In genomic region chr2:96063074-96063899, GRCh38 we compare ENCODE assay signal across 9 cellular contexts. TPM values are rescaled to one million over a fixed set of nuclear protein-coding genes. Genes with fewer than 3 reads are reported as not detected.
DNase-seq lines count a peak whose midpoint lies in the region; ATAC-seq, FAIRE-seq and TF ChIP-seq lines count a peak whose summit lies in the region.
"Not testable (repeated sequence)": the region's sequence is repeated elsewhere in the genome, so short reads cannot be mapped to it uniquely, and the experiment has no call there.
"Had no signal": no experiment of that assay in that cellular context is flagged by ENCODE, and none has a peak within 500 bp of the region (broad histone marks: within the 10 kb centered on the region; RNA-seq: fewer than 3 reads in every experiment).

No MANE protein-coding gene starts in this region.

- H3K4me1 ChIP-seq in adrenal gland (replicated peaks in 1 of 2); keratinocyte (ENCODE audit: control insufficient read depth, extremely low read depth, insufficient read depth, low read length): not testable (repeated sequence)

- not testable (repeated sequence) for H3K4me1 Mint-ChIP-seq in CD4-positive, alpha-beta T cell (ENCODE audit: low read depth)

- dilution Hi-C loops in keratinocyte (cut with MboI; ENCODE audit: extremely low pct_ligation_motif_present, low sequenced_read_pairs), result not testable (repeated sequence)

- not testable (repeated sequence) for H3K9me3 ChIP-seq in CD4-positive, alpha-beta T cell (ENCODE audit: control insufficient read depth, low read length); adrenal gland (replicated peaks in 1 of 3); keratinocyte (ENCODE audit: control insufficient read depth, low read depth, low read length)

- H3K27me3 Mint-ChIP-seq in CD4-positive, alpha-beta T cell, result not testable (repeated sequence)

- not testable (repeated sequence) for H3K4me3 Mint-ChIP-seq in CD4-positive, alpha-beta T cell

- not testable (repeated sequence) for H4K20me1 ChIP-seq in keratinocyte (ENCODE audit: control insufficient read depth, extremely low read depth, insufficient read depth, low read length)

- peak; percentile 67 for FAIRE-seq in keratinocyte (lab: Jason Lieb, UNC)

- WGBS in adrenal gland, 4 donors, result 50 to 60% (median 55%) methylated on average over 3 to 11 of the region's 12 CpGs

- H3K4me3 ChIP-seq in adrenal gland; keratinocyte (ENCODE audit: control insufficient read depth in 2 of 3, extremely low read depth in 1 of 3, insufficient read depth in 2 of 3, low read depth in 1 of 3, low read length in 3 of 3): not testable (repeated sequence)

- not testable (repeated sequence) for H3K9me1 ChIP-seq in keratinocyte (ENCODE audit: control insufficient read depth, extremely low read depth, insufficient read depth, low read length)

- TF ChIP-seq CTCF in CD4-positive, alpha-beta T cell (IDR thresholded peaks at IDR 0.05); omental fat pad (IDR thresholded peaks at IDR 0.05): not testable (repeated sequence)
- TF ChIP-seq CTCF in adrenal gland (IDR thresholded peaks at IDR 0.05) (peak in 5 of 6 experiments; percentile 25 to 54 (median 34)), keratinocyte (optimal IDR thresholded peaks at IDR 0.05 in 1 of 3, IDR thresholded peaks at IDR 0.05 in 1 of 3, conservative IDR thresholded peaks at IDR 0.05 in 1 of 3; ENCODE audit: extremely low read depth in 1 of 3, insufficient read depth in 2 of 3, low read length in 3 of 3) (peak in 2 of 3 experiments; percentile 1 to 50)

- intact Hi-C loops in CD4-positive, alpha-beta T cell (cut with DNase I, micrococcal nuclease), result loop anchor here in 1 of 2 experiments (10.0 kb wide), 2 partner anchors 1582 to 1632 kb away; partner anchors contain the start of gene COX5B
- intact Hi-C loops in adrenal gland (cut with DNase I), result loop anchor here in 1 of 2 donors (10.0 kb wide), 1 partner anchor 1622 kb away; no protein-coding TSS in a partner anchor

- not testable (repeated sequence) for H3K27ac ChIP-seq in CD4-positive, alpha-beta T cell (ENCODE audit: low read depth, low read length); adrenal gland; keratinocyte (ENCODE audit: control insufficient read depth, insufficient read depth, low read length)
- H3K27ac ChIP-seq in substantia nigra (ENCODE audit: low read depth, low read length, poor library complexity, severe bottlenecking), result peak overlapping the region; percentile 67

- H3K27ac Mint-ChIP-seq in CD4-positive, alpha-beta T cell, result not testable (repeated sequence)

- H3K4me2 ChIP-seq in keratinocyte (ENCODE audit: control insufficient read depth, extremely low read depth, insufficient read depth, low read depth, low read length), result not testable (repeated sequence)

- not testable (repeated sequence) for DNase-seq in CD4-positive, alpha-beta T cell; omental fat pad (ENCODE audit: low spot score); substantia nigra (lab: John Stamatoyannopoulos, UW)
- peak; percentile 42 for DNase-seq in SK-N-DZ (ENCODE audit: low spot score)
- DNase-seq in adrenal gland, result peak; percentile 31 to 83 (median 44)
- peak; percentile 17 for DNase-seq in keratinocyte (ENCODE audit: low read depth, low spot score)

- not testable (repeated sequence) for TF ChIP-seq POLR2A in adrenal gland (IDR thresholded peaks at IDR 0.05)

- H2AFZ ChIP-seq in keratinocyte (ENCODE audit: control insufficient read depth, low read length), result not testable (repeated sequence)

- peak; percentile 74 for ATAC-seq in CD4-positive, alpha-beta T cell (ENCODE audit: poor library complexity)
- ATAC-seq in HG02798 (IDR thresholded peaks at IDR 0.05; ENCODE audit: poor library complexity, unreplicated experiment) (peak; percentile 39), esophagus mucosa (peak; percentile 94), omental fat pad (ENCODE audit: low FRiP score) (peak; percentile 84)

- H3K79me2 ChIP-seq in keratinocyte (ENCODE audit: control insufficient read depth, insufficient read depth, low read length), result not testable (repeated sequence)

- not testable (repeated sequence) for H3K36me3 Mint-ChIP-seq in CD4-positive, alpha-beta T cell (ENCODE audit: low read depth)

- CTCF ChIA-PET in CD4-positive, alpha-beta T cell (lab: Charles Lee), result not testable (repeated sequence)

- not testable (repeated sequence) for H3K27me3 ChIP-seq in CD4-positive, alpha-beta T cell (ENCODE audit: control insufficient read depth, insufficient read depth, low read length); adrenal gland; keratinocyte (ENCODE audit: control insufficient read depth, extremely low read depth, insufficient read depth, low read length)

- H3K9ac ChIP-seq in keratinocyte (ENCODE audit: control insufficient read depth, extremely low read depth, insufficient read depth, low read length), result not testable (repeated sequence)

- not testable (repeated sequence) for H3K9me3 Mint-ChIP-seq in CD4-positive, alpha-beta T cell

- H3K36me3 ChIP-seq in adrenal gland (replicated peaks in 1 of 2); keratinocyte (ENCODE audit: control insufficient read depth in 2 of 2, extremely low read depth in 1 of 2, insufficient read depth in 2 of 2, low read length in 2 of 2): not testable (repeated sequence)

- POLR2A ChIA-PET in CD4-positive, alpha-beta T cell (lab: Charles Lee), result not testable (repeated sequence)

RNA-seq across cellular contexts. Expression of gene GPAT2, which starts 28.6 kb away (rescaled TPM):
- total RNA-seq in CD4-positive, alpha-beta T cell, result 1 to 10 TPM; 1.3 to 2.0 TPM
- 0.38 and 0.70 TPM in 2 replicates for polyA plus RNA-seq in SK-N-DZ (2014; cell fraction: cytosol; rRNA removed)
- polyA plus RNA-seq in SK-N-DZ (2014; cell fraction: nucleus; rRNA removed), result 0.86 and 1.2 TPM in 2 replicates
- total RNA-seq in adrenal gland (1 to 10 TPM in 6 of 8 donors, under 1 TPM in 2; 0.30 to 2.3 (median 1.6) TPM), esophagus mucosa (0.44 TPM), omental fat pad (10 to 100 TPM in 2 of 4 donors, 1 to 10 TPM in 2; 4.3 to 17.2 (median 11.4) TPM)
- polyA plus RNA-seq in adrenal gland (1 to 10 TPM in 2 of 3 donors, under 1 TPM in 1; 0.90 to 3.3 (median 1.2) TPM), keratinocyte (0.05 to 0.29 TPM (median 0.06 TPM) in 3 replicates)
- polyA plus RNA-seq in keratinocyte (2011; ENCODE audit: low read depth), result not detected
- 0.05 TPM in 1 of 2 replicates, not detected in the other for polyA plus RNA-seq in keratinocyte (2011; cell fraction: cytosol; rRNA removed)
- polyA plus RNA-seq in keratinocyte (2011; cell fraction: nucleus; rRNA removed), result 0.19 and 0.28 TPM in 2 replicates
- 0.25 and 0.30 TPM in 2 replicates for polyA plus RNA-seq in keratinocyte (2012; ENCODE audit: low replicate concordance)
- polyA minus RNA-seq in keratinocyte, result not detected in 3 replicates
- polyA minus RNA-seq in keratinocyte (2011; cell fraction: cytosol; rRNA and poly(A)+ RNA removed), result not detected
- polyA minus RNA-seq in keratinocyte (2011; cell fraction: nucleus; rRNA and poly(A)+ RNA removed), result 0.23 TPM in 1 of 2 replicates, not detected in the other
- total RNA-seq: SJSA1 had no signal

RNA-seq across cellular contexts. Expression of gene ADRA2B, which starts 53.1 kb away (rescaled TPM):
- under 1 TPM; 0.52 to 0.84 TPM for total RNA-seq in CD4-positive, alpha-beta T cell
- not detected in 2 replicates for polyA plus RNA-seq in SK-N-DZ (2014; cell fraction: cytosol; rRNA removed)
- polyA plus RNA-seq in SK-N-DZ (2014; cell fraction: nucleus; rRNA removed), result 0.27 and 0.30 TPM in 2 replicates
- total RNA-seq in adrenal gland (10 to 100 TPM in 1 of 8 donors, 1 to 10 TPM in 6, under 1 TPM in 1; 0.95 to 12.9 (median 4.3) TPM), esophagus mucosa (not detected), omental fat pad (1 to 10 TPM in 3 of 4 donors, under 1 TPM in 1; 0.63 to 9.8 (median 2.6) TPM)
- polyA plus RNA-seq in adrenal gland (1 to 10 TPM; 1.2 to 5.5 (median 2.0) TPM), keratinocyte (0.02 TPM in 1 of 3 replicates, not detected in the others)
- not detected for polyA plus RNA-seq in keratinocyte (2011; ENCODE audit: low read depth)
- polyA plus RNA-seq in keratinocyte (2011; cell fraction: cytosol; rRNA removed), result not detected in 2 replicates
- 0.07 TPM in 1 of 2 replicates, not detected in the other for polyA plus RNA-seq in keratinocyte (2011; cell fraction: nucleus; rRNA removed)
- 0.08 TPM in 1 of 2 replicates, not detected in the other for polyA plus RNA-seq in keratinocyte (2012; ENCODE audit: low replicate concordance)
- polyA minus RNA-seq in keratinocyte, result not detected in 3 replicates
- polyA minus RNA-seq in keratinocyte (2011; cell fraction: cytosol; rRNA and poly(A)+ RNA removed), result not detected
- polyA minus RNA-seq in keratinocyte (2011; cell fraction: nucleus; rRNA and poly(A)+ RNA removed), result not detected in 2 replicates
- total RNA-seq: SJSA1 had no signal

Comparison
In these comparisons a context has a peak if more than half of its experiments do, and no peak if none do; other contexts are left out.
1. ATAC-seq: peak in every context shown above with its lines; median percentile 94 in esophagus mucosa; 84 in omental fat pad; 74 in CD4-positive, alpha-beta T cell; 39 in HG02798.